Comparison of ENCODE assay signal across 1 cellular context in the genomic region with DNA sequence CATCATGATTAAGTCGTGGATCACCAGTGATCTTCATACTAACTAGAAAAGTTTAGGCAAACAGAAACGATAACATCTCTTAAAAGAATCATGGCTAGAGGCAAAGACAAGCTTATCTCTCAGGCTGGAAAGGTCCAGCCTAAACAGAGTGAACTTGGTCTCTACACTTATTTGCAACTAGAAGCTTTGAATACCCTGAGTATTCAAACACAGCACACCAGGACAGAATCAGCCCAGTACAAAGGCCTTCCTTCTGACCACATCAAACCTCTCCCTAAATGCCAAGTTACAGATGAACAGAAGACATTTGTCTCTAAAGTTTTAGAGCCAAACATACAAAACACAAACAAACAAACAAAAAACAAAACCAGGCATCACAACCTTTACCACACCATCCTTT.
TF ChIP-seq lines count a peak whose summit lies in the region.

No MANE protein-coding gene starts in this region.

TF ChIP-seq in WTC11, 78 proteins besides CTCF, POLR2A, EP300 and RAD21 (continued from another document):
- TF ChIP-seq, protein P1, sequence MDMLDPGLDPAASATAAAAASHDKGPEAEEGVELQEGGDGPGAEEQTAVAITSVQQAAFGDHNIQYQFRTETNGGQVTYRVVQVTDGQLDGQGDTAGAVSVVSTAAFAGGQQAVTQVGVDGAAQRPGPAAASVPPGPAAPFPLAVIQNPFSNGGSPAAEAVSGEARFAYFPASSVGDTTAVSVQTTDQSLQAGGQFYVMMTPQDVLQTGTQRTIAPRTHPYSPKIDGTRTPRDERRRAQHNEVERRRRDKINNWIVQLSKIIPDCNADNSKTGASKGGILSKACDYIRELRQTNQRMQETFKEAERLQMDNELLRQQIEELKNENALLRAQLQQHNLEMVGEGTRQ (CRISPR knock-in tag; IDR thresholded peaks at IDR 0.05) = no peak
- TF ChIP-seq, protein P2, sequence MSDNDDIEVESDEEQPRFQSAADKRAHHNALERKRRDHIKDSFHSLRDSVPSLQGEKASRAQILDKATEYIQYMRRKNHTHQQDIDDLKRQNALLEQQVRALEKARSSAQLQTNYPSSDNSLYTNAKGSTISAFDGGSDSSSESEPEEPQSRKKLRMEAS (CRISPR knock-in tag; IDR thresholded peaks at IDR 0.05) = no peak
- TF ChIP-seq ZNF263 (CRISPR knock-in tag; IDR thresholded peaks at IDR 0.05; ENCODE audit: low read depth) (no peak), ZNF396 (CRISPR knock-in tag; IDR thresholded peaks at IDR 0.05; ENCODE audit: borderline replicate concordance) (no peak), TEAD1 (CRISPR knock-in tag; IDR thresholded peaks at IDR 0.05) (no peak), MYBL2 (CRISPR knock-in tag; IDR thresholded peaks at IDR 0.05) (no peak), RELA (CRISPR knock-in tag; IDR thresholded peaks at IDR 0.05; ENCODE audit: borderline replicate concordance) (no peak), SMAD4 (CRISPR knock-in tag; IDR thresholded peaks at IDR 0.05) (no peak), FOXP1 (CRISPR knock-in tag; IDR thresholded peaks at IDR 0.05; ENCODE audit: borderline replicate concordance) (no peak), JAZF1 (CRISPR knock-in tag; IDR thresholded peaks at IDR 0.05) (no peak)
- TF ChIP-seq, protein P3, sequence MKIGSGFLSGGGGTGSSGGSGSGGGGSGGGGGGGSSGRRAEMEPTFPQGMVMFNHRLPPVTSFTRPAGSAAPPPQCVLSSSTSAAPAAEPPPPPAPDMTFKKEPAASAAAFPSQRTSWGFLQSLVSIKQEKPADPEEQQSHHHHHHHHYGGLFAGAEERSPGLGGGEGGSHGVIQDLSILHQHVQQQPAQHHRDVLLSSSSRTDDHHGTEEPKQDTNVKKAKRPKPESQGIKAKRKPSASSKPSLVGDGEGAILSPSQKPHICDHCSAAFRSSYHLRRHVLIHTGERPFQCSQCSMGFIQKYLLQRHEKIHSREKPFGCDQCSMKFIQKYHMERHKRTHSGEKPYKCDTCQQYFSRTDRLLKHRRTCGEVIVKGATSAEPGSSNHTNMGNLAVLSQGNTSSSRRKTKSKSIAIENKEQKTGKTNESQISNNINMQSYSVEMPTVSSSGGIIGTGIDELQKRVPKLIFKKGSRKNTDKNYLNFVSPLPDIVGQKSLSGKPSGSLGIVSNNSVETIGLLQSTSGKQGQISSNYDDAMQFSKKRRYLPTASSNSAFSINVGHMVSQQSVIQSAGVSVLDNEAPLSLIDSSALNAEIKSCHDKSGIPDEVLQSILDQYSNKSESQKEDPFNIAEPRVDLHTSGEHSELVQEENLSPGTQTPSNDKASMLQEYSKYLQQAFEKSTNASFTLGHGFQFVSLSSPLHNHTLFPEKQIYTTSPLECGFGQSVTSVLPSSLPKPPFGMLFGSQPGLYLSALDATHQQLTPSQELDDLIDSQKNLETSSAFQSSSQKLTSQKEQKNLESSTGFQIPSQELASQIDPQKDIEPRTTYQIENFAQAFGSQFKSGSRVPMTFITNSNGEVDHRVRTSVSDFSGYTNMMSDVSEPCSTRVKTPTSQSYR (CRISPR knock-in tag; IDR thresholded peaks at IDR 0.05) = no peak
- TF ChIP-seq, protein P4, sequence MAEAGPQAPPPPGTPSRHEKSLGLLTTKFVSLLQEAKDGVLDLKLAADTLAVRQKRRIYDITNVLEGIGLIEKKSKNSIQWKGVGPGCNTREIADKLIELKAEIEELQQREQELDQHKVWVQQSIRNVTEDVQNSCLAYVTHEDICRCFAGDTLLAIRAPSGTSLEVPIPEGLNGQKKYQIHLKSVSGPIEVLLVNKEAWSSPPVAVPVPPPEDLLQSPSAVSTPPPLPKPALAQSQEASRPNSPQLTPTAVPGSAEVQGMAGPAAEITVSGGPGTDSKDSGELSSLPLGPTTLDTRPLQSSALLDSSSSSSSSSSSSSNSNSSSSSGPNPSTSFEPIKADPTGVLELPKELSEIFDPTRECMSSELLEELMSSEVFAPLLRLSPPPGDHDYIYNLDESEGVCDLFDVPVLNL (CRISPR knock-in tag; IDR thresholded peaks at IDR 0.05; ENCODE audit: borderline replicate concordance, low read depth) = no peak
